Comparison of ENCODE assay signal across 29 cellular contexts in genomic region chr5:1665231-1665630, GRCh38.
DNase-seq lines count a peak whose midpoint lies in the region; ATAC-seq, FAIRE-seq and TF ChIP-seq lines count a peak whose summit lies in the region.
"Had no signal": no experiment of that assay in that cellular context is flagged by ENCODE, and none has a peak within 500 bp of the region (broad histone marks: within the 10 kb centered on the region; RNA-seq: fewer than 3 reads in every experiment).

No MANE protein-coding gene starts in this region.

- peak overlapping the region in 1 of 3 experiments; percentile 10 for H3K27ac Mint-ChIP-seq in nephron
- no peak overlapping the region for H3K27ac Mint-ChIP-seq in immature natural killer cell
- H3K27ac Mint-ChIP-seq: activated CD8-positive, alpha-beta T cell treated with anti-CD3 and anti-CD28 coated beads for 36 hours; HFFc6; T-helper 1 cell treated with Interleukin-12 subunit alpha and Interleukin-12 subunit beta and Interleukin-4 antibody, amounts not matched to agents 30 μg/mL and 1 μg/mL, for 36 hours had no signal

- no peak overlapping the region for H3K23ac ChIP-seq in H1 (ENCODE audit: insufficient read length)

- H3K79me1 ChIP-seq in H1 (ENCODE audit: low read depth, low read length): no peaks in the 10 kb centered on the region

- H3K14ac ChIP-seq in H1 (ENCODE audit: insufficient read length): no peak overlapping the region

- H4K91ac ChIP-seq in H1 (replicated peaks; ENCODE audit: insufficient read length, low read length): no peak overlapping the region

- H3K4me3 Mint-ChIP-seq in nephron (peak overlapping the region; percentile 53 to 61 (median 54)), immature natural killer cell (peak overlapping the region in 1 of 5 donors; percentile 72)
- H3K4me3 Mint-ChIP-seq: activated CD8-positive, alpha-beta T cell treated with anti-CD3 and anti-CD28 coated beads for 36 hours; HFFc6; T-helper 1 cell treated with Interleukin-12 subunit alpha and Interleukin-12 subunit beta and Interleukin-4 antibody, amounts not matched to agents 30 μg/mL and 1 μg/mL, for 36 hours had no signal

- H3K9ac ChIP-seq in H1 (replicated peaks in 1 of 4; ENCODE audit: extremely low read depth in 1 of 4, low read depth in 3 of 4, low read length in 3 of 4): no peak overlapping the region

- H3K4me1 ChIP-seq in right atrium auricular region (peaks cover 0 to 9% of the 10 kb centered on the region in 2 donors), H1 (replicated peaks in 1 of 4; ENCODE audit: control insufficient read depth in 3 of 4, insufficient read depth in 4 of 4, low read length in 3 of 4) (peaks cover 0 to 18% (median 8%) of the 10 kb centered on the region in 4 experiments; a peak in 5 of 7 replicates)
- H3K4me1 ChIP-seq: foreskin keratinocyte had no signal

- no peak for TF ChIP-seq EP300 in H1 (IDR thresholded peaks at IDR 0.05; ENCODE audit: borderline replicate concordance in 1 of 2, low read depth in 2 of 2, low read length in 2 of 2)

- no peaks in the 10 kb centered on the region for H3K36me3 Mint-ChIP-seq in nephron (ENCODE audit: low read depth)
- H3K36me3 Mint-ChIP-seq in immature natural killer cell: peaks cover 0 to 6% (median 0%) of the 10 kb centered on the region in 3 donors

- H2BK20ac ChIP-seq in H1 (ENCODE audit: low read length): no peak overlapping the region

- H4K20me1 ChIP-seq in H1 (replicated peaks in 1 of 2; ENCODE audit: control insufficient read depth in 1 of 2, insufficient read depth in 2 of 2, low read length in 2 of 2): peaks cover 0 to 5% of the 10 kb centered on the region in 2 experiments

- peak overlapping the region; percentile 96 for H2AK5ac ChIP-seq in H1 (ENCODE audit: low read depth, low read length)

- no peak for TF ChIP-seq POLR2A in H1 (IDR thresholded peaks at IDR 0.05; ENCODE audit: control extremely low read depth in 1 of 2, low read depth in 2 of 2, low read length in 2 of 2)

- no peaks in the 10 kb centered on the region for H3K79me2 ChIP-seq in H1 (ENCODE audit: control insufficient read depth in 1 of 2, insufficient read depth in 2 of 2, low read length in 2 of 2)

- H3K27me3 ChIP-seq in right atrium auricular region: peaks cover 0 to 5% of the 10 kb centered on the region in 2 donors
- H3K27me3 ChIP-seq in H1 (replicated peaks in 1 of 4; ENCODE audit: control insufficient read depth in 3 of 4, extremely low read depth in 1 of 4, insufficient read depth in 3 of 4, low read length in 3 of 4): peaks cover 2 to 36% (median 23%) of the 10 kb centered on the region in 4 experiments

- no peak for ATAC-seq in Right ventricle myocardium inferior
- ATAC-seq: activated CD8-positive, alpha-beta T cell treated with anti-CD3 and anti-CD28 coated beads for 36 hours; esophagus mucosa; foreskin keratinocyte; left cardiac atrium had no signal

- H2AFZ ChIP-seq in H1 (ENCODE audit: low read length): no peak overlapping the region

- H3K9me3 Mint-ChIP-seq in nephron (peaks cover under 1% of the 10 kb centered on the region), immature natural killer cell (peaks cover 0 to 2% (median 0%) of the 10 kb centered on the region in 6 donors)
- H3K9me3 Mint-ChIP-seq: activated CD8-positive, alpha-beta T cell treated with anti-CD3 and anti-CD28 coated beads for 36 hours; HFFc6; T-helper 1 cell treated with Interleukin-12 subunit alpha and Interleukin-12 subunit beta and Interleukin-4 antibody, amounts not matched to agents 30 μg/mL and 1 μg/mL, for 36 hours had no signal

- H3K4me2 ChIP-seq in H1 (ENCODE audit: insufficient read depth in 1 of 2, low read depth in 2 of 2, low read length in 2 of 2): no peak overlapping the region

- no peaks in the 10 kb centered on the region for H3K36me3 ChIP-seq in right atrium auricular region
- H3K36me3 ChIP-seq in H1 (ENCODE audit: control insufficient read depth in 2 of 4, insufficient read depth in 4 of 4, low read length in 3 of 4): no peaks in the 10 kb centered on the region
- H3K36me3 ChIP-seq: brain microvascular endothelial cell, tibial artery had no signal

- H3K27ac ChIP-seq in right atrium auricular region: no peak overlapping the region
- H3K27ac ChIP-seq in H1 (ENCODE audit: low read depth, low read length): no peak overlapping the region
- H3K27ac ChIP-seq: brain microvascular endothelial cell, foreskin keratinocyte, skin epidermis, tibial artery had no signal

- H3K4ac ChIP-seq in H1 (replicated peaks; ENCODE audit: insufficient read length, low read depth, low read length): no peak overlapping the region

- TF ChIP-seq CTCF in right atrium auricular region (IDR thresholded peaks at IDR 0.05): no peak
- TF ChIP-seq CTCF in H1 (IDR thresholded peaks at IDR 0.05; ENCODE audit: control extremely low read depth in 1 of 3, insufficient read depth in 1 of 3, low read depth in 1 of 3, low read length in 3 of 3): no peak
- no peak for TF ChIP-seq CTCF in nephron (IDR thresholded peaks at IDR 0.05; ENCODE audit: unreplicated experiment in 3 of 3)
- TF ChIP-seq CTCF in GM10266 (IDR thresholded peaks at IDR 0.05; ENCODE audit: control insufficient read depth, insufficient read depth, low read depth, missing control alignments): no peak

- FAIRE-seq in H1 (lab: Jason Lieb, UNC): no peak
- FAIRE-seq: colon had no signal

- H2BK12ac ChIP-seq in H1 (ENCODE audit: low read depth, low read length): 0 out of 2 replicates have a peak overlapping the region, but pooled peaks have one; percentile 14

- H3K18ac ChIP-seq in H1 (ENCODE audit: extremely low read depth, low read length): no peak overlapping the region

- H3K23me2 ChIP-seq in H1 (ENCODE audit: low read depth, low read length): peaks cover 7% of the 10 kb centered on the region; the same call in 1 of the 2 replicates

- intact Hi-C loops in Right ventricle myocardium inferior (cut with DNase I): no loop called here

- H3K4me1 Mint-ChIP-seq in nephron (peaks cover 3% of the 10 kb centered on the region), immature natural killer cell (peaks cover 6 to 16% of the 10 kb centered on the region in 2 donors)

- H3K27me3 Mint-ChIP-seq in nephron (ENCODE audit: low read depth) (peaks cover 68% of the 10 kb centered on the region), immature natural killer cell (ENCODE audit: low read depth in 3 of 3) (peaks cover 19 to 31% (median 21%) of the 10 kb centered on the region in 3 donors)

- H3K9me3 ChIP-seq in right atrium auricular region: no peaks in the 10 kb centered on the region
- H3K9me3 ChIP-seq in H1 (ENCODE audit: insufficient read depth in 2 of 2, low read depth in 1 of 2, low read length in 1 of 2): no peaks in the 10 kb centered on the region

- no peak overlapping the region for H4K5ac ChIP-seq in H1 (ENCODE audit: insufficient read length, low read depth, low read length)

- no peak overlapping the region for H2BK5ac ChIP-seq in H1 (ENCODE audit: low read depth, low read length)

- H2BK15ac ChIP-seq in H1 (ENCODE audit: low read length): no peak overlapping the region

- CTCF ChIA-PET in H1 (lab: Charles Lee; ENCODE audit: partially characterized antibody): interaction anchor here (1.3 kb wide), 1 partner anchor 197 kb away, joined by 3 read pairs; no protein-coding TSS in a partner anchor

- WGBS in H1 (ENCODE audit: extremely low coverage in 1 of 2, insufficient coverage in 1 of 2, insufficient read length in 1 of 2, insufficient replicate concordance in 2 of 2, low coverage in 1 of 2, low lambda C conversion rate in 2 of 2, missing lambda C conversion rate in 1 of 2), 2 experiments: 76% methylated on average over 6 of the region's 6 CpGs; no CpG with 5 or more reads in 1 of the 2 experiments

- H3K56ac ChIP-seq in H1 (replicated peaks; ENCODE audit: insufficient read length, low read depth, low read length): no peak overlapping the region

- H4K8ac ChIP-seq in H1 (ENCODE audit: extremely low read depth, insufficient read depth, low read length): no peak overlapping the region

- H2BK120ac ChIP-seq in H1 (replicated peaks; ENCODE audit: low read depth, low read length): no peak overlapping the region

- DNase-seq in right atrium auricular region (ENCODE audit: low spot score) (peak; percentile 38), Right ventricle myocardium inferior (ENCODE audit: missing footprints) (no peak), H1 (ENCODE audit: low read depth in 1 of 2, low spot score in 2 of 2) (no peak), immature natural killer cell (no peak), GM10266 (ENCODE audit: extremely low spot score) (no peak), NCI-H2227 treated with DMSO at 0.1 percent for 48 hours (lab: John Stamatoyannopoulos, UW) (no peak)
- DNase-seq: activated CD4-positive, alpha-beta T cell treated with anti-CD3 and anti-CD28 coated beads for 1 hour; activated CD8-positive, alpha-beta T cell treated with anti-CD3 and anti-CD28 coated beads for 36 hours; activated T-cell treated with anti-CD3 and anti-CD28 coated beads, Interleukin-2, amount 50 U/mL, for 1 hour; brain microvascular endothelial cell; C1 segment of cervical spinal cord; COR-L47; DMS79; foreskin keratinocyte; GDM1; HFFc6; Karpas-422; left cardiac atrium; NCI-H1436; NCI-H2107; NCI-H446; NCI-H82; nucleus accumbens; tibial artery had no signal

- no peak overlapping the region for H3K4me3 ChIP-seq in right atrium auricular region
- no peak overlapping the region for H3K4me3 ChIP-seq in H1 (ENCODE audit: extremely low read depth in 1 of 4, insufficient read depth in 2 of 4, low read depth in 3 of 4, low read length in 4 of 4)
- H3K4me3 ChIP-seq: skin epidermis, tibial artery had no signal

- POLR2A ChIA-PET in H1 (lab: Charles Lee; ENCODE audit: partially characterized antibody): no interaction called here

- TF ChIP-seq RAD21 in H1 (IDR thresholded peaks at IDR 0.05 in 1 of 2, conservative IDR thresholded peaks at IDR 0.05 in 1 of 2; ENCODE audit: low read depth in 2 of 2, low read length in 2 of 2): no peak

TF ChIP-seq in H1, 55 proteins besides CTCF, POLR2A, EP300 and RAD21:
- TF ChIP-seq E2F6 (IDR thresholded peaks at IDR 0.05) (no peak), SP1 (IDR thresholded peaks at IDR 0.05; ENCODE audit: low read depth, low read length) (no peak), HDAC2 (IDR thresholded peaks at IDR 0.05; ENCODE audit: borderline replicate concordance in 1 of 2, low read depth in 2 of 2, low read length in 2 of 2) (no peak), TAF1 (IDR thresholded peaks at IDR 0.05; ENCODE audit: low read depth, low read length) (no peak), SIN3A (conservative IDR thresholded peaks at IDR 0.05 in 1 of 2, IDR thresholded peaks at IDR 0.05 in 1 of 2; ENCODE audit: low read depth in 1 of 2, low read length in 2 of 2) (no peak)
